ENCODE assay signal across 8 cellular contexts in the genomic region with DNA sequence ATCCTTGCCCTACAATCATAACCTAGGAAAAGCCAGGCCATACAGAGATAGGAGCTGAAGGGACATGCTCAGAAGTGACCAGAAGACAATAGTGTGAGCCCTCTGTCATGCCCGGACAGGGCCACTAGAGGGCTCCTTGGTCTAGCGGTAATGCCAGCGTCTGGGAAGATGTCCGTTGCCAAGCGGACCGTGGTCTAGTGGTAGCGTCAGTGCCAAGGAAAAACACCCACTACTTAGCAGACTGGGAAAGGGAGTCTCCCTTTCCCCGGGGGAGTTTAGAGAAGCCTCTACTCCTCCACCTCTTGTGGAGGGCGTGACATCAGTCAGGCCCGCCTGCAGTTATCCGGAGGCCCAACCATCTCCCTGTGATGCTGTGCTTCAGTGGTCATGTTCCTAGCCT. TPM values are rescaled to one million over a fixed set of nuclear protein-coding genes. Genes with fewer than 3 reads are reported as not detected.
DNase-seq lines count a peak whose midpoint lies in the region; ATAC-seq, FAIRE-seq and TF ChIP-seq lines count a peak whose summit lies in the region.
"Not testable (repeated sequence)": the region's sequence is repeated elsewhere in the genome, so short reads cannot be mapped to it uniquely, and the experiment has no call there.

No MANE protein-coding gene starts in this region.

- not testable (repeated sequence) for H3K4me2 ChIP-seq in GM12878 (ENCODE audit: control insufficient read depth, insufficient read depth)

- not testable (repeated sequence) for H3K9ac ChIP-seq in GM12878 (ENCODE audit: control insufficient read depth, insufficient read depth, low read length)

- not testable (repeated sequence) for H3K4me1 Mint-ChIP-seq in CD8-positive, alpha-beta T cell (ENCODE audit: low read depth); nephron

- RAD21 ChIA-PET in GM12878 (lab: Charles Lee; ENCODE audit: unreplicated experiment): interaction anchor here (1.0 to 5.0 kb wide), 5 partner anchors 59 to 302 kb away, joined by 3 to 33 read pairs (median 6); no protein-coding TSS in a partner anchor

- CTCF ChIA-PET in CD8-positive, alpha-beta T cell (lab: Charles Lee): interaction anchor here (0.8 to 8.1 kb wide), 10 partner anchors 10 to 320 kb away, joined by 3 to 46 read pairs (median 4); partner anchors contain the start of gene PPT1
- CTCF ChIA-PET in GM12878 (lab: Yijun Ruan, JAX): interaction anchor here (0.7 to 20.0 kb wide), 20 partner anchors 10 to 415 kb away, joined by 3 to 271 read pairs (median 4); no protein-coding TSS in a partner anchor

- 31% methylated on average over 11 of the region's 11 CpGs for WGBS in GM12878 (ENCODE audit: insufficient coverage, insufficient replicate concordance, low lambda C conversion rate, missing lambda C conversion rate)

- H3K36me3 ChIP-seq in CD8-positive, alpha-beta T cell (ENCODE audit: insufficient read depth, low read length): peaks cover 15% of the 10 kb centered on the region
- H3K36me3 ChIP-seq in GM12878 (ENCODE audit: control insufficient read depth in 2 of 2, insufficient read depth in 2 of 2, low read length in 1 of 2): not testable (repeated sequence)

- not testable (repeated sequence) for BruUV-seq in GM12878 (replicated peaks; lab: Mats Ljungman, UMichigan)

- not testable (repeated sequence) for H4K20me1 ChIP-seq in GM12878 (ENCODE audit: control insufficient read depth, insufficient read depth)

- ATAC-seq in CD8-positive, alpha-beta T cell; GM12878; Right ventricle myocardium superior (ENCODE audit: poor library complexity): not testable (repeated sequence)

- H3K9me3 Mint-ChIP-seq in CD8-positive, alpha-beta T cell; nephron: not testable (repeated sequence)

- not testable (repeated sequence) for H3K27me3 Mint-ChIP-seq in CD8-positive, alpha-beta T cell (ENCODE audit: low read depth); nephron (ENCODE audit: low read depth)

- TF ChIP-seq CTCF in CD8-positive, alpha-beta T cell (IDR thresholded peaks at IDR 0.05): peak; percentile 72
- TF ChIP-seq CTCF in HL-60 (IDR thresholded peaks at IDR 0.05; ENCODE audit: insufficient read depth, low read length) (peak; percentile 9), GM12878 (IDR thresholded peaks at IDR 0.05 in 2 of 3, conservative IDR thresholded peaks at IDR 0.05 in 1 of 3; ENCODE audit: control insufficient read depth in 2 of 3, extremely low read depth in 1 of 3, insufficient read depth in 1 of 3, low read depth in 3 of 3, low read length in 3 of 3) (peak; percentile 45 to 74 (median 72)), nephron (IDR thresholded peaks at IDR 0.05; ENCODE audit: unreplicated experiment in 3 of 3) (peak; percentile 78 to 82 (median 82))

- not testable (repeated sequence) for H3K4me3 ChIP-seq in CD8-positive, alpha-beta T cell (ENCODE audit: low read depth, low read length); HL-60 (replicated peaks; ENCODE audit: insufficient read depth, low read length); GM12878

- H3K27ac ChIP-seq in CD8-positive, alpha-beta T cell (ENCODE audit: low read depth, low read length); HL-60 (replicated peaks); GM12878 (ENCODE audit: control insufficient read depth, insufficient read depth): not testable (repeated sequence)

- H3K36me3 Mint-ChIP-seq in CD8-positive, alpha-beta T cell: peaks cover 87% of the 10 kb centered on the region
- H3K36me3 Mint-ChIP-seq in nephron (ENCODE audit: low read depth): peaks cover 57% of the 10 kb centered on the region

- not testable (repeated sequence) for H3K27me3 ChIP-seq in CD8-positive, alpha-beta T cell (ENCODE audit: insufficient read depth, low read length); HL-60 (ENCODE audit: insufficient read depth, poor library complexity, severe bottlenecking); GM12878 (replicated peaks in 1 of 2; ENCODE audit: control insufficient read depth in 2 of 2, insufficient read depth in 2 of 2, low read length in 1 of 2)

- H3K79me2 ChIP-seq in GM12878 (ENCODE audit: control insufficient read depth, insufficient read depth, low read length): not testable (repeated sequence)

- not testable (repeated sequence) for H3K27ac Mint-ChIP-seq in CD8-positive, alpha-beta T cell; nephron

- peak in 3 of 7 experiments; percentile 5 to 38 (median 37) for DNase-seq in CD8-positive, alpha-beta T cell
- peak in 1 of 2 experiments; percentile 58 for DNase-seq in HL-60 (ENCODE audit: low read depth in 1 of 2, low spot score in 1 of 2)
- DNase-seq in NCI-H524 (lab: John Stamatoyannopoulos, UW): peak; percentile 28 to 68
- DNase-seq in activated CD4-positive, CD25-positive, alpha-beta regulatory T cell (lab: John Stamatoyannopoulos, UW): peak in 3 of 4 experiments; percentile 4 to 15 (median 4)
- not testable (repeated sequence) for DNase-seq in GM12878 (ENCODE audit: low read depth, low spot score)
- DNase-seq in Right ventricle myocardium superior: peak; percentile 83
- peak; percentile 64 for DNase-seq in stimulated activated CD8-positive, alpha-beta memory T cell treated with anti-CD3 and anti-CD28 coated beads, Interleukin-4, amount 100 ng/mL, for 48 hours

- POLR2A ChIA-PET in CD8-positive, alpha-beta T cell (lab: Charles Lee); GM12878 (lab: Charles Lee): not testable (repeated sequence)

- SMC1A ChIA-PET in GM12878 (lab: Charles Lee; ENCODE audit: uncharacterized antibody, unreplicated experiment): interaction anchor here (0.8 to 5.0 kb wide), 10 partner anchors 8 to 320 kb away, joined by 3 to 37 read pairs (median 6); partner anchors contain the start of gene CAP1

- TF ChIP-seq POLR2A in GM12878 (IDR thresholded peaks at IDR 0.05; ENCODE audit: low read depth, low read length): not testable (repeated sequence)

- peak overlapping the region; percentile 37 for H2AFZ ChIP-seq in GM12878 (ENCODE audit: control insufficient read depth, low read depth, low read length)

- TF ChIP-seq EP300 in GM12878 (IDR thresholded peaks at IDR 0.05; ENCODE audit: borderline replicate concordance in 1 of 2, control insufficient read depth in 1 of 2, low read depth in 2 of 2, low read length in 2 of 2): not testable (repeated sequence)

- intact Hi-C loops in CD8-positive, alpha-beta T cell (cut with DNase I, micrococcal nuclease): loop anchor here in 1 of 2 experiments (1.0 kb wide), 1 partner anchor 254 kb away; no protein-coding TSS in a partner anchor
- intact Hi-C loops in GM12878 (cut with micrococcal nuclease; ENCODE audit: unreplicated experiment): loop anchor here (1.0 kb wide), 1 partner anchor 254 kb away; no protein-coding TSS in a partner anchor
- intact Hi-C loops in Right ventricle myocardium superior (cut with DNase I): not testable (repeated sequence)

- not testable (repeated sequence) for H3K4me1 ChIP-seq in CD8-positive, alpha-beta T cell (ENCODE audit: insufficient read depth, low read length); GM12878 (ENCODE audit: control insufficient read depth, insufficient read depth, low read length)

- H3K4me3 Mint-ChIP-seq in CD8-positive, alpha-beta T cell; nephron: not testable (repeated sequence)

- peak; percentile 62 for TF ChIP-seq RAD21 in GM12878 (IDR thresholded peaks at IDR 0.05; ENCODE audit: insufficient read depth, low read depth, low read length)

- H3K9me3 ChIP-seq in CD8-positive, alpha-beta T cell (ENCODE audit: low read length); GM12878 (replicated peaks; ENCODE audit: control insufficient read depth, insufficient read depth, low read length): not testable (repeated sequence)

- in situ Hi-C loops in GM12878 (cut with MboI): loop anchor here (5.0 kb wide), 2 partner anchors 253 to 318 kb away; no protein-coding TSS in a partner anchor

- FAIRE-seq in GM12878 (lab: Jason Lieb, UNC): peak; percentile 81

RNA-seq across cellular contexts. Expression of gene PPT1, which starts 12.3 kb away (rescaled TPM):
- total RNA-seq in CD8-positive, alpha-beta T cell: 10 to 100 TPM; 32.2 to 34.2 TPM
- 42.3 and 51.6 TPM in 2 replicates for total RNA-seq in GM12878 (2013; cell fraction: nucleolus; rRNA removed)
- total RNA-seq in GM12878 (2014; rRNA removed) (67.6 and 70.2 TPM in 2 replicates), GM12878 (2014; rRNA removed; fragmentation: Illumina TruSeq; extraction: Trizol) (92.1 and 95.8 TPM in 2 replicates), GM12878 (2021) (70.7 and 72.8 TPM in 2 replicates), Right ventricle myocardium superior (37.7 TPM)
- polyA plus RNA-seq in GM12878 (2011; ENCODE audit: low read depth): 38.5 TPM
- polyA plus RNA-seq in GM12878 (2011; rRNA removed) (50.4 and 55.0 TPM in 2 replicates), GM12878 (2014; fragmentation: Illumina TruSeq; extraction: Trizol) (142 and 175 TPM in 2 replicates), GM12878 (2014; fragmentation: Nextera tagmentation; extraction: Ambion mirVana) (100 to 1,000 TPM; 111 to 147 TPM), GM12878 (2014; rRNA removed) (58.1 and 68.0 TPM in 2 replicates), GM12878 (2016; fragmentation: Nextera tagmentation; extraction: Ambion mirVana) (100 to 1,000 TPM; 133 to 138 TPM)
- polyA plus RNA-seq in GM12878 (2011; cell fraction: cytosol; rRNA removed): 39.0 and 41.3 TPM in 2 replicates
- 13.9 and 18.3 TPM in 2 replicates for polyA plus RNA-seq in GM12878 (2011; cell fraction: nucleus; rRNA removed)
- 44.2 and 48.5 TPM in 2 replicates for polyA plus RNA-seq in GM12878 (2012)
- polyA minus RNA-seq in GM12878 (2011; rRNA and poly(A)+ RNA removed): 39.4 and 40.4 TPM in 2 replicates
- 16.8 and 18.8 TPM in 2 replicates for polyA minus RNA-seq in GM12878 (2011; cell fraction: cytosol; rRNA and poly(A)+ RNA removed)
- polyA minus RNA-seq in GM12878 (2011; cell fraction: nucleus; rRNA and poly(A)+ RNA removed): 3.7 and 5.9 TPM in 2 replicates

RNA-seq across cellular contexts. Expression of gene CAP1, which starts 44.2 kb away (rescaled TPM):
- 100 to 1,000 TPM; 123 to 126 TPM for total RNA-seq in CD8-positive, alpha-beta T cell
- total RNA-seq in GM12878 (2013; cell fraction: nucleolus; rRNA removed): 67.9 and 74.3 TPM in 2 replicates
- total RNA-seq in GM12878 (2014; rRNA removed) (378 and 394 TPM in 2 replicates), GM12878 (2014; rRNA removed; fragmentation: Illumina TruSeq; extraction: Trizol) (405 and 421 TPM in 2 replicates), GM12878 (2021) (482 and 491 TPM in 2 replicates), Right ventricle myocardium superior (72.6 TPM)
- 209 TPM for polyA plus RNA-seq in GM12878 (2011; ENCODE audit: low read depth)
- polyA plus RNA-seq in GM12878 (2011; rRNA removed) (360 and 431 TPM in 2 replicates), GM12878 (2014; fragmentation: Illumina TruSeq; extraction: Trizol) (500 and 537 TPM in 2 replicates), GM12878 (2014; fragmentation: Nextera tagmentation; extraction: Ambion mirVana) (100 to 1,000 TPM; 413 to 441 TPM), GM12878 (2014; rRNA removed) (367 and 393 TPM in 2 replicates), GM12878 (2016; fragmentation: Nextera tagmentation; extraction: Ambion mirVana) (100 to 1,000 TPM; 475 to 481 TPM)
- 219 and 245 TPM in 2 replicates for polyA plus RNA-seq in GM12878 (2011; cell fraction: cytosol; rRNA removed)
- polyA plus RNA-seq in GM12878 (2011; cell fraction: nucleus; rRNA removed): 178 and 179 TPM in 2 replicates
- polyA plus RNA-seq in GM12878 (2012): 262 and 277 TPM in 2 replicates
- polyA minus RNA-seq in GM12878 (2011; rRNA and poly(A)+ RNA removed): 238 and 242 TPM in 2 replicates
- polyA minus RNA-seq in GM12878 (2011; cell fraction: cytosol; rRNA and poly(A)+ RNA removed): 82.6 and 88.4 TPM in 2 replicates
- 51.4 and 68.3 TPM in 2 replicates for polyA minus RNA-seq in GM12878 (2011; cell fraction: nucleus; rRNA and poly(A)+ RNA removed)

Comparison
In these comparisons a context has a peak if more than half of its experiments do, and no peak if none do; other contexts are left out.
1. CTCF ChIP-seq: peak in every context shown above with its lines; median percentile 82 in nephron; 72 in CD8-positive, alpha-beta T cell; 72 in GM12878; 9 in HL-60.